1 cellular context compared by ENCODE assay signal in the genomic region with DNA sequence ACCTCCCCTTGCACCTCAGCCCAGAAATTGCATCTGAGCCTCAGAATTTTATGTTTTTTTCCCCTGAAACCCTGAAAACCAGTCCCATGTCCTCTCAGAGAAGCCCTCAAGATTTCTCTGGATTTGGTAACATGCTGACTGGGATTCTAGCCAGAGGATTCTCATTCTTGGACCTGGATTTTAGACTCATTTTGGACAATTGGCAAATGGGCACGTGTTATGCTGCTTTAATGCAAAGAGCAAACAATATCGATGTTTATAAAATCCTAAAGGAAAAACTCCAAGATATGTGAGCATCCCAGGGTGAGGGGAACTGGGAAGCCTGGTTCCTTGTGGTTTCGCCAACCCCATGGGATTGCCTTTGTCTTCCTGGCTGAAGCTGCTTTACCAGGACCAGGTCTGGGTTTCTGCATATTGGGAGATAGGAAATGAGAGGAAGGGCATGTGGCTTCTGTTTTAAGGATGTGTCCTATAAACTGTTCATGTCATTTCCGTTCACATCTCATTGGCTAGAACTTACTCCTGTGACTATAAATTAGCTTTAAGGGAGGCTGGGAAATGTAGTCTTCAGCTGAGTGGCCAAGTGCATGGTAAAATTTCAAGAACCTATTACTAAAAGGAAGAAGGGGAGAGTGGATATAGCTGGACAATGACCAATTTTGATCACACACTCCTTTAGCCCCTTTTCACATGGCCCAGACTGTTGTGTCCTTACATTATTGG.
TF ChIP-seq lines count a peak whose summit lies in the region.

No MANE protein-coding gene starts in this region.

TF ChIP-seq in K562, 482 proteins besides CTCF, POLR2A, EP300 and RAD21 (continued from another document):
- TF ChIP-seq, protein P1, sequence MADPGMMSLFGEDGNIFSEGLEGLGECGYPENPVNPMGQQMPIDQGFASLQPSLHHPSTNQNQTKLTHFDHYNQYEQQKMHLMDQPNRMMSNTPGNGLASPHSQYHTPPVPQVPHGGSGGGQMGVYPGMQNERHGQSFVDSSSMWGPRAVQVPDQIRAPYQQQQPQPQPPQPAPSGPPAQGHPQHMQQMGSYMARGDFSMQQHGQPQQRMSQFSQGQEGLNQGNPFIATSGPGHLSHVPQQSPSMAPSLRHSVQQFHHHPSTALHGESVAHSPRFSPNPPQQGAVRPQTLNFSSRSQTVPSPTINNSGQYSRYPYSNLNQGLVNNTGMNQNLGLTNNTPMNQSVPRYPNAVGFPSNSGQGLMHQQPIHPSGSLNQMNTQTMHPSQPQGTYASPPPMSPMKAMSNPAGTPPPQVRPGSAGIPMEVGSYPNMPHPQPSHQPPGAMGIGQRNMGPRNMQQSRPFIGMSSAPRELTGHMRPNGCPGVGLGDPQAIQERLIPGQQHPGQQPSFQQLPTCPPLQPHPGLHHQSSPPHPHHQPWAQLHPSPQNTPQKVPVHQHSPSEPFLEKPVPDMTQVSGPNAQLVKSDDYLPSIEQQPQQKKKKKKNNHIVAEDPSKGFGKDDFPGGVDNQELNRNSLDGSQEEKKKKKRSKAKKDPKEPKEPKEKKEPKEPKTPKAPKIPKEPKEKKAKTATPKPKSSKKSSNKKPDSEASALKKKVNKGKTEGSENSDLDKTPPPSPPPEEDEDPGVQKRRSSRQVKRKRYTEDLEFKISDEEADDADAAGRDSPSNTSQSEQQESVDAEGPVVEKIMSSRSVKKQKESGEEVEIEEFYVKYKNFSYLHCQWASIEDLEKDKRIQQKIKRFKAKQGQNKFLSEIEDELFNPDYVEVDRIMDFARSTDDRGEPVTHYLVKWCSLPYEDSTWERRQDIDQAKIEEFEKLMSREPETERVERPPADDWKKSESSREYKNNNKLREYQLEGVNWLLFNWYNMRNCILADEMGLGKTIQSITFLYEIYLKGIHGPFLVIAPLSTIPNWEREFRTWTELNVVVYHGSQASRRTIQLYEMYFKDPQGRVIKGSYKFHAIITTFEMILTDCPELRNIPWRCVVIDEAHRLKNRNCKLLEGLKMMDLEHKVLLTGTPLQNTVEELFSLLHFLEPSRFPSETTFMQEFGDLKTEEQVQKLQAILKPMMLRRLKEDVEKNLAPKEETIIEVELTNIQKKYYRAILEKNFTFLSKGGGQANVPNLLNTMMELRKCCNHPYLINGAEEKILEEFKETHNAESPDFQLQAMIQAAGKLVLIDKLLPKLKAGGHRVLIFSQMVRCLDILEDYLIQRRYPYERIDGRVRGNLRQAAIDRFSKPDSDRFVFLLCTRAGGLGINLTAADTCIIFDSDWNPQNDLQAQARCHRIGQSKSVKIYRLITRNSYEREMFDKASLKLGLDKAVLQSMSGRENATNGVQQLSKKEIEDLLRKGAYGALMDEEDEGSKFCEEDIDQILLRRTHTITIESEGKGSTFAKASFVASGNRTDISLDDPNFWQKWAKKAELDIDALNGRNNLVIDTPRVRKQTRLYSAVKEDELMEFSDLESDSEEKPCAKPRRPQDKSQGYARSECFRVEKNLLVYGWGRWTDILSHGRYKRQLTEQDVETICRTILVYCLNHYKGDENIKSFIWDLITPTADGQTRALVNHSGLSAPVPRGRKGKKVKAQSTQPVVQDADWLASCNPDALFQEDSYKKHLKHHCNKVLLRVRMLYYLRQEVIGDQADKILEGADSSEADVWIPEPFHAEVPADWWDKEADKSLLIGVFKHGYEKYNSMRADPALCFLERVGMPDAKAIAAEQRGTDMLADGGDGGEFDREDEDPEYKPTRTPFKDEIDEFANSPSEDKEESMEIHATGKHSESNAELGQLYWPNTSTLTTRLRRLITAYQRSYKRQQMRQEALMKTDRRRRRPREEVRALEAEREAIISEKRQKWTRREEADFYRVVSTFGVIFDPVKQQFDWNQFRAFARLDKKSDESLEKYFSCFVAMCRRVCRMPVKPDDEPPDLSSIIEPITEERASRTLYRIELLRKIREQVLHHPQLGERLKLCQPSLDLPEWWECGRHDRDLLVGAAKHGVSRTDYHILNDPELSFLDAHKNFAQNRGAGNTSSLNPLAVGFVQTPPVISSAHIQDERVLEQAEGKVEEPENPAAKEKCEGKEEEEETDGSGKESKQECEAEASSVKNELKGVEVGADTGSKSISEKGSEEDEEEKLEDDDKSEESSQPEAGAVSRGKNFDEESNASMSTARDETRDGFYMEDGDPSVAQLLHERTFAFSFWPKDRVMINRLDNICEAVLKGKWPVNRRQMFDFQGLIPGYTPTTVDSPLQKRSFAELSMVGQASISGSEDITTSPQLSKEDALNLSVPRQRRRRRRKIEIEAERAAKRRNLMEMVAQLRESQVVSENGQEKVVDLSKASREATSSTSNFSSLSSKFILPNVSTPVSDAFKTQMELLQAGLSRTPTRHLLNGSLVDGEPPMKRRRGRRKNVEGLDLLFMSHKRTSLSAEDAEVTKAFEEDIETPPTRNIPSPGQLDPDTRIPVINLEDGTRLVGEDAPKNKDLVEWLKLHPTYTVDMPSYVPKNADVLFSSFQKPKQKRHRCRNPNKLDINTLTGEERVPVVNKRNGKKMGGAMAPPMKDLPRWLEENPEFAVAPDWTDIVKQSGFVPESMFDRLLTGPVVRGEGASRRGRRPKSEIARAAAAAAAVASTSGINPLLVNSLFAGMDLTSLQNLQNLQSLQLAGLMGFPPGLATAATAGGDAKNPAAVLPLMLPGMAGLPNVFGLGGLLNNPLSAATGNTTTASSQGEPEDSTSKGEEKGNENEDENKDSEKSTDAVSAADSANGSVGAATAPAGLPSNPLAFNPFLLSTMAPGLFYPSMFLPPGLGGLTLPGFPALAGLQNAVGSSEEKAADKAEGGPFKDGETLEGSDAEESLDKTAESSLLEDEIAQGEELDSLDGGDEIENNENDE (IDR thresholded peaks at IDR 0.05; ENCODE audit: low read depth, low read length), result no peak
- TF ChIP-seq DDX20 (tag; IDR thresholded peaks at IDR 0.05; ENCODE audit: low read depth) (no peak), MAZ (CRISPR knock-in tag; conservative IDR thresholded peaks at IDR 0.05 in 1 of 2, IDR thresholded peaks at IDR 0.05 in 1 of 2) (no peak), PRPF4 (IDR thresholded peaks at IDR 0.05; ENCODE audit: insufficient read depth, low read depth, low read length, poor library complexity, severe bottlenecking) (no peak), ETS2 (tag; IDR thresholded peaks at IDR 0.05; ENCODE audit: borderline replicate concordance, poor library complexity, severe bottlenecking) (no peak), RBM15 (IDR thresholded peaks at IDR 0.05; ENCODE audit: insufficient read depth, low read length) (no peak), HNRNPLL (IDR thresholded peaks at IDR 0.05; ENCODE audit: low read depth, low read length, poor library complexity, severe bottlenecking) (no peak), SUPT5H (IDR thresholded peaks at IDR 0.05) (no peak), BACH1 (tag; IDR thresholded peaks at IDR 0.05) (no peak), ARID2 (IDR thresholded peaks at IDR 0.05) (no peak), ETV1 (tag; conservative IDR thresholded peaks at IDR 0.05; ENCODE audit: low read depth) (no peak), ZNF282 (CRISPR knock-in tag; IDR thresholded peaks at IDR 0.05) (no peak)
- TF ChIP-seq, protein P2, sequence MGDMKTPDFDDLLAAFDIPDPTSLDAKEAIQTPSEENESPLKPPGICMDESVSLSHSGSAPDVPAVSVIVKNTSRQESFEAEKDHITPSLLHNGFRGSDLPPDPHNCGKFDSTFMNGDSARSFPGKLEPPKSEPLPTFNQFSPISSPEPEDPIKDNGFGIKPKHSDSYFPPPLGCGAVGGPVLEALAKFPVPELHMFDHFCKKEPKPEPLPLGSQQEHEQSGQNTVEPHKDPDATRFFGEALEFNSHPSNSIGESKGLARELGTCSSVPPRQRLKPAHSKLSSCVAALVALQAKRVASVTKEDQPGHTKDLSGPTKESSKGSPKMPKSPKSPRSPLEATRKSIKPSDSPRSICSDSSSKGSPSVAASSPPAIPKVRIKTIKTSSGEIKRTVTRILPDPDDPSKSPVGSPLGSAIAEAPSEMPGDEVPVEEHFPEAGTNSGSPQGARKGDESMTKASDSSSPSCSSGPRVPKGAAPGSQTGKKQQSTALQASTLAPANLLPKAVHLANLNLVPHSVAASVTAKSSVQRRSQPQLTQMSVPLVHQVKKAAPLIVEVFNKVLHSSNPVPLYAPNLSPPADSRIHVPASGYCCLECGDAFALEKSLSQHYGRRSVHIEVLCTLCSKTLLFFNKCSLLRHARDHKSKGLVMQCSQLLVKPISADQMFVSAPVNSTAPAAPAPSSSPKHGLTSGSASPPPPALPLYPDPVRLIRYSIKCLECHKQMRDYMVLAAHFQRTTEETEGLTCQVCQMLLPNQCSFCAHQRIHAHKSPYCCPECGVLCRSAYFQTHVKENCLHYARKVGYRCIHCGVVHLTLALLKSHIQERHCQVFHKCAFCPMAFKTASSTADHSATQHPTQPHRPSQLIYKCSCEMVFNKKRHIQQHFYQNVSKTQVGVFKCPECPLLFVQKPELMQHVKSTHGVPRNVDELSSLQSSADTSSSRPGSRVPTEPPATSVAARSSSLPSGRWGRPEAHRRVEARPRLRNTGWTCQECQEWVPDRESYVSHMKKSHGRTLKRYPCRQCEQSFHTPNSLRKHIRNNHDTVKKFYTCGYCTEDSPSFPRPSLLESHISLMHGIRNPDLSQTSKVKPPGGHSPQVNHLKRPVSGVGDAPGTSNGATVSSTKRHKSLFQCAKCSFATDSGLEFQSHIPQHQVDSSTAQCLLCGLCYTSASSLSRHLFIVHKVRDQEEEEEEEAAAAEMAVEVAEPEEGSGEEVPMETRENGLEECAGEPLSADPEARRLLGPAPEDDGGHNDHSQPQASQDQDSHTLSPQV (IDR thresholded peaks at IDR 0.05), result no peak
- TF ChIP-seq, protein P3, sequence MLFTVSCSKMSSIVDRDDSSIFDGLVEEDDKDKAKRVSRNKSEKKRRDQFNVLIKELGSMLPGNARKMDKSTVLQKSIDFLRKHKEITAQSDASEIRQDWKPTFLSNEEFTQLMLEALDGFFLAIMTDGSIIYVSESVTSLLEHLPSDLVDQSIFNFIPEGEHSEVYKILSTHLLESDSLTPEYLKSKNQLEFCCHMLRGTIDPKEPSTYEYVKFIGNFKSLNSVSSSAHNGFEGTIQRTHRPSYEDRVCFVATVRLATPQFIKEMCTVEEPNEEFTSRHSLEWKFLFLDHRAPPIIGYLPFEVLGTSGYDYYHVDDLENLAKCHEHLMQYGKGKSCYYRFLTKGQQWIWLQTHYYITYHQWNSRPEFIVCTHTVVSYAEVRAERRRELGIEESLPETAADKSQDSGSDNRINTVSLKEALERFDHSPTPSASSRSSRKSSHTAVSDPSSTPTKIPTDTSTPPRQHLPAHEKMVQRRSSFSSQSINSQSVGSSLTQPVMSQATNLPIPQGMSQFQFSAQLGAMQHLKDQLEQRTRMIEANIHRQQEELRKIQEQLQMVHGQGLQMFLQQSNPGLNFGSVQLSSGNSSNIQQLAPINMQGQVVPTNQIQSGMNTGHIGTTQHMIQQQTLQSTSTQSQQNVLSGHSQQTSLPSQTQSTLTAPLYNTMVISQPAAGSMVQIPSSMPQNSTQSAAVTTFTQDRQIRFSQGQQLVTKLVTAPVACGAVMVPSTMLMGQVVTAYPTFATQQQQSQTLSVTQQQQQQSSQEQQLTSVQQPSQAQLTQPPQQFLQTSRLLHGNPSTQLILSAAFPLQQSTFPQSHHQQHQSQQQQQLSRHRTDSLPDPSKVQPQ (CRISPR knock-in tag; IDR thresholded peaks at IDR 0.05; ENCODE audit: borderline replicate concordance), result no peak
